ENCODE assay signal across 14 cellular contexts in genomic region chr21:17257784-17258183, GRCh38.
"Had no signal": no experiment of that assay in that cellular context is flagged by ENCODE, and none has a peak within 500 bp of the region (broad histone marks: within the 10 kb centered on the region; RNA-seq: fewer than 3 reads in every experiment).

No MANE protein-coding gene starts in this region.

- H3K27ac ChIP-seq: hepatocyte, neutrophil, parathyroid adenoma, spleen, thyroid gland had no signal

- DNase-seq: activated CD4-positive, alpha-beta T cell treated with anti-CD3 and anti-CD28 coated beads, Interleukin-2, amount 50 U/mL, for 48 hours; activated T-cell treated with anti-CD3 and anti-CD28 coated beads for 4 hours; left cardiac atrium; natural killer cell; spleen; stimulated activated naive B cell treated with anti-CD40 and anti-IgM and Interleukin-4, amounts not matched to agents 10 μg/mL and 1 μg/mL and 100 μg/mL, for 72 hours; SW 1271; T-helper 2 cell; thyroid gland had no signal

- H3K4me1 ChIP-seq: parathyroid adenoma, spleen, thyroid gland had no signal

- FAIRE-seq: islet of Langerhans had no signal

- H3K36me3 ChIP-seq: neutrophil, spleen, thyroid gland had no signal

- H3K9ac ChIP-seq: parathyroid adenoma had no signal

- H2AFZ ChIP-seq: hepatocyte, parathyroid adenoma had no signal

- H3K4me2 ChIP-seq: hepatocyte had no signal

- H3K79me2 ChIP-seq: hepatocyte, parathyroid adenoma had no signal

- H3K27ac Mint-ChIP-seq: activated naive CD8-positive, alpha-beta T cell; natural killer cell; stimulated activated naive B cell treated with anti-CD40 and anti-IgM and Interleukin-4, amounts not matched to agents 10 μg/mL and 1 μg/mL and 100 μg/mL, for 72 hours had no signal

- H3K4me3 Mint-ChIP-seq: activated naive CD8-positive, alpha-beta T cell; natural killer cell; stimulated activated naive B cell treated with anti-CD40 and anti-IgM and Interleukin-4, amounts not matched to agents 10 μg/mL and 1 μg/mL and 100 μg/mL, for 72 hours had no signal

- H3K36me3 Mint-ChIP-seq: activated naive CD8-positive, alpha-beta T cell; natural killer cell; stimulated activated naive B cell treated with anti-CD40 and anti-IgM and Interleukin-4, amounts not matched to agents 10 μg/mL and 1 μg/mL and 100 μg/mL, for 72 hours had no signal

- H3K27me3 Mint-ChIP-seq: activated naive CD8-positive, alpha-beta T cell; stimulated activated naive B cell treated with anti-CD40 and anti-IgM and Interleukin-4, amounts not matched to agents 10 μg/mL and 1 μg/mL and 100 μg/mL, for 72 hours had no signal

- H3K4me1 Mint-ChIP-seq: natural killer cell; stimulated activated naive B cell treated with anti-CD40 and anti-IgM and Interleukin-4, amounts not matched to agents 10 μg/mL and 1 μg/mL and 100 μg/mL, for 72 hours had no signal

- H3K9me3 ChIP-seq: neutrophil, spleen, thyroid gland had no signal

- H3K4me3 ChIP-seq: hepatocyte, spleen, thyroid gland had no signal

- H3K27me3 ChIP-seq: hepatocyte, neutrophil, spleen, thyroid gland had no signal
